1 cellular context compared by ENCODE assay signal in the genomic region with DNA sequence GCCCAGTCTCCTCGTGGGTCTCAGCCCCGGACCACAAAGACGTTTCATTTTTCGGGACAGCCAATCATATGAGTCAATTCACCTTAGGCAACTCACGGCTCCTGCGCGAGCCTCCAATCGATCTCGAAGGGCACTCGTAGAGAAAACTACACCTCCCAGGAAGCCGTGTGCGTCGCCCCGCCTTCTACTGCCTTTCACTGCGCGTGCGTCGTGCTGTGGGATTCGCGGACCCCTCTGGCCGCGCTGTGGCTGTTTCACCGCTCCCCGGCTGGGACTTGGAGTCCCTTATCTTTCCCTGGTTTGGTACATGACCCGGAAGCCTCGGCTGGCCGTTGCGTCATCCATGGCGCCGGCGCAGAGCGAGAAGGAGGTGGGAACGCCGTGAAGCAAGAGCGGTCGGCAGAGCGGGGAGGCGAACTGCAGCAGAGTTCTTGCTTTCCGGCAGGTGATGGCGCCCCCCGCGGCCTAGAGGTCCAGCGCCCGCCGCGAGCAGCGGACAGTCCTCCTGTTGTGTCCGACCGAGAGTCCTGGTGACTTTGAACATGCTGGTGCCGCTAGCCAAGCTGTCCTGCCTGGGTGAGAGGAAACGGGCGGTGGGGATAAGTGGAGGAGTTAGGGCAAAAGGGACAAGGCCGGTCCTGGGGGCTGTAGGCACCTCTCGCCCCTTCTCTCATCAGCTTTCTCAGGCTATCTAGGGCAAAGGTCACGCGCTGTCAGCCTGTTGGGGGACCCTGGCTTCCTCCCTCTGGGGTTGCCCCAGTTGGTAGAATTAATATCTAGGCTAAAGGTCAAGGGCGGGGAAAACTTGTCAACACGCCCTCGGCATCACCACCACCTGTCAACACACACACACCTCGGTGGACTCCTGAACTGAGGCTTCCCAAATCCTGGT.
A peak's percentile ranks its signal among the peaks of the same experiment; 100 is the strongest.
TF ChIP-seq lines count a peak whose summit lies in the region.

Gene ETFDH (plus strand): TSS at position 382 of the 892 bp plus-strand sequence. CDS start 161 bp downstream, at position 543.

TF ChIP-seq in HEK293, 187 proteins besides CTCF, POLR2A, EP300 and RAD21 (continued from another document and continues in another):
- TF ChIP-seq ZNF362 (tag by site-specific recombination; IDR thresholded peaks at IDR 0.05) (no peak), SCRT2 (tag by site-specific recombination; IDR thresholded peaks at IDR 0.05) (peak; percentile 79), SALL2 (tag by site-specific recombination; IDR thresholded peaks at IDR 0.05; ENCODE audit: borderline replicate concordance) (no peak), ZNF777 (tag by site-specific recombination; IDR thresholded peaks at IDR 0.05; ENCODE audit: borderline replicate concordance) (no peak), ZNF529 (tag by site-specific recombination; IDR thresholded peaks at IDR 0.05; ENCODE audit: insufficient replicate concordance) (no peak), ZNF433 (tag by site-specific recombination; IDR thresholded peaks at IDR 0.05; ENCODE audit: low read depth) (no peak), OSR2 (tag by site-specific recombination; IDR thresholded peaks at IDR 0.05) (no peak), ZNF398 (tag by site-specific recombination; IDR thresholded peaks at IDR 0.05) (no peak), KLF17 (tag by site-specific recombination; IDR thresholded peaks at IDR 0.05) (peak; percentile 32; the same call in 1 of the 2 replicates), ZNF146 (tag by site-specific recombination; IDR thresholded peaks at IDR 0.05) (no peak), ZNF776 (tag by site-specific recombination; IDR thresholded peaks at IDR 0.05; ENCODE audit: borderline replicate concordance) (no peak), ZNF692 (tag by site-specific recombination; IDR thresholded peaks at IDR 0.05) (peak; percentile 27; the same call in 1 of the 2 replicates), ZNF501 (tag by site-specific recombination; IDR thresholded peaks at IDR 0.05) (peak; percentile 88), TRIM28 (IDR thresholded peaks at IDR 0.05; ENCODE audit: borderline replicate concordance, low read length) (peak; percentile 65; the same call in 1 of the 2 replicates), ZNF37A (tag by site-specific recombination; IDR thresholded peaks at IDR 0.05) (no peak), ZBTB48 (tag by site-specific recombination; IDR thresholded peaks at IDR 0.05) (peak; percentile 91), PRDM2 (tag by site-specific recombination; IDR thresholded peaks at IDR 0.05; ENCODE audit: borderline replicate concordance) (no peak), HOXC10 (CRISPR knock-in tag; IDR thresholded peaks at IDR 0.05) (no peak), ZNF23 (tag by site-specific recombination; IDR thresholded peaks at IDR 0.05; ENCODE audit: borderline replicate concordance) (no peak), ZNF140 (tag by site-specific recombination; IDR thresholded peaks at IDR 0.05) (no peak), ZBTB17 (tag by site-specific recombination; IDR thresholded peaks at IDR 0.05) (peak; percentile 92), BCL11B (tag by site-specific recombination; IDR thresholded peaks at IDR 0.05; ENCODE audit: low read depth) (no peak), ZFP41 (tag by site-specific recombination; IDR thresholded peaks at IDR 0.05; ENCODE audit: borderline replicate concordance) (no peak), ZNF26 (tag by site-specific recombination; IDR thresholded peaks at IDR 0.05) (no peak), ZNF571 (tag by site-specific recombination; IDR thresholded peaks at IDR 0.05) (no peak), ZXDB (tag by site-specific recombination; IDR thresholded peaks at IDR 0.05) (peak; percentile 80), ZNF423 (tag by site-specific recombination; IDR thresholded peaks at IDR 0.05) (no peak), ZNF654 (tag by site-specific recombination; IDR thresholded peaks at IDR 0.05; ENCODE audit: low read depth) (no peak), GLIS1 (tag by site-specific recombination; IDR thresholded peaks at IDR 0.05) (peak; percentile 50; the same call in 1 of the 2 replicates), HIC1 (tag by site-specific recombination; IDR thresholded peaks at IDR 0.05) (no peak), ZNF133 (tag by site-specific recombination; IDR thresholded peaks at IDR 0.05) (no peak), INSM2 (tag by site-specific recombination; IDR thresholded peaks at IDR 0.05) (no peak)
- TF ChIP-seq, protein P1, sequence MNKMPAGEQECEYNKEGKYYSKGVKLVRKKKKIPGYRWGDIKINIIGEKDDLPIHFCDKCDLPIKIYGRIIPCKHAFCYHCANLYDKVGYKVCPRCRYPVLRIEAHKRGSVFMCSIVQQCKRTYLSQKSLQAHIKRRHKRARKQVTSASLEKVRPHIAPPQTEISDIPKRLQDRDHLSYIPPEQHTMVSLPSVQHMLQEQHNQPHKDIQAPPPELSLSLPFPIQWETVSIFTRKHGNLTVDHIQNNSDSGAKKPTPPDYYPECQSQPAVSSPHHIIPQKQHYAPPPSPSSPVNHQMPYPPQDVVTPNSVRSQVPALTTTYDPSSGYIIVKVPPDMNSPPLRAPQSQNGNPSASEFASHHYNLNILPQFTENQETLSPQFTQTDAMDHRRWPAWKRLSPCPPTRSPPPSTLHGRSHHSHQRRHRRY (tag by site-specific recombination; IDR thresholded peaks at IDR 0.05), result no peak
- TF ChIP-seq, protein P2, sequence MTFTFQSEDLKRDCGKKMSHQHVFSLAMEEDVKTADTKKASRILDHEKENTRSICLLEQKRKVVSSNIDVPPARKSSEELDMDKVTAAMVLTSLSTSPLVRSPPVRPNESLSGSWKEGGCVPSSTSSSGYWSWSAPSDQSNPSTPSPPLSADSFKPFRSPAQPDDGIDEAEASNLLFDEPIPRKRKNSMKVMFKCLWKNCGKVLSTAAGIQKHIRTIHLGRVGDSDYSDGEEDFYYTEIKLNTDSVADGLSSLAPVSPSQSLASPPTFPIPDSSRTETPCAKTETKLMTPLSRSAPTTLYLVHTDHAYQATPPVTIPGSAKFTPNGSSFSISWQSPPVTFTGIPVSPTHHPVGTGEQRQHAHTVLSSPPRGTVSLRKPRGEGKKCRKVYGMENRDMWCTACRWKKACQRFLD (tag by site-specific recombination; IDR thresholded peaks at IDR 0.05), result no peak
